Comparison of ENCODE assay signal across 34 cellular contexts in genomic region chr12:37541356-37541755, GRCh38.
"Had no signal": no experiment of that assay in that cellular context is flagged by ENCODE, and none has a peak within 500 bp of the region (broad histone marks: within the 10 kb centered on the region; RNA-seq: fewer than 3 reads in every experiment).

No MANE protein-coding gene starts in this region.

- H3K9me3 Mint-ChIP-seq: activated B cell treated with CpG ODN at 0.5 μM for 24 hours; activated naive CD4-positive, alpha-beta T cell treated with anti-CD3 and anti-CD28 coated beads, Interleukin-2, amount 50 U/mL, for 24 hours had no signal

- H3K27me3 Mint-ChIP-seq: activated B cell treated with CpG ODN at 0.5 μM for 24 hours; activated CD4-positive, alpha-beta memory T cell treated with anti-CD3 and anti-CD28 coated beads, Interleukin-2, amount 10 ng/mL, durations not matched to agents 7 days and 5 days; activated CD4-positive, alpha-beta T cell treated with anti-CD3 and anti-CD28 coated beads for 36 hours; activated CD4-positive, alpha-beta T cell treated with anti-CD3 and anti-CD28 coated beads, Interleukin-2, amount 10 ng/mL, durations not matched to agents 7 days and 5 days; activated CD8-positive, alpha-beta memory T cell treated with anti-CD3 and anti-CD28 coated beads, Interleukin-2, amount 10 ng/mL, durations not matched to agents 7 days and 5 days; activated naive CD4-positive, alpha-beta T cell treated with anti-CD3 and anti-CD28 coated beads, Interleukin-2, amount 10 ng/mL, durations not matched to agents 7 days and 5 days; activated naive CD4-positive, alpha-beta T cell treated with anti-CD3 and anti-CD28 coated beads, Interleukin-2, amount 50 U/mL, for 24 hours; activated naive CD8-positive, alpha-beta T cell; activated naive CD8-positive, alpha-beta T cell treated with anti-CD3 and anti-CD28 coated beads, Interleukin-2, amount 10 ng/mL, durations not matched to agents 7 days and 5 days; activated naive CD8-positive, alpha-beta T cell treated with anti-CD3 and anti-CD28 coated beads, Interleukin-2, amount 50 U/mL, for 24 hours; activated T-cell treated with anti-CD3 and anti-CD28 coated beads, Interleukin-2, amount 50 U/mL, for 24 hours; brain; central memory CD8-positive, alpha-beta T cell had no signal

- H3K4me3 Mint-ChIP-seq: activated B cell treated with CpG ODN at 0.5 μM for 24 hours; activated CD4-positive, alpha-beta memory T cell treated with anti-CD3 and anti-CD28 coated beads, Interleukin-2, amount 10 ng/mL, durations not matched to agents 7 days and 5 days; activated CD4-positive, alpha-beta T cell treated with anti-CD3 and anti-CD28 coated beads for 36 hours; activated CD4-positive, alpha-beta T cell treated with anti-CD3 and anti-CD28 coated beads, Interleukin-2, amount 10 ng/mL, durations not matched to agents 7 days and 5 days; activated CD8-positive, alpha-beta memory T cell treated with anti-CD3 and anti-CD28 coated beads, Interleukin-2, amount 10 ng/mL, durations not matched to agents 7 days and 5 days; activated CD8-positive, alpha-beta T cell treated with anti-CD3 and anti-CD28 coated beads, Interleukin-2, amount 10 ng/mL, durations not matched to agents 7 days and 5 days; activated naive CD4-positive, alpha-beta T cell treated with anti-CD3 and anti-CD28 coated beads, Interleukin-2, amount 10 ng/mL, durations not matched to agents 7 days and 5 days; activated naive CD4-positive, alpha-beta T cell treated with anti-CD3 and anti-CD28 coated beads, Interleukin-2, amount 50 U/mL, for 24 hours; activated naive CD8-positive, alpha-beta T cell; activated naive CD8-positive, alpha-beta T cell treated with anti-CD3 and anti-CD28 coated beads, Interleukin-2, amount 10 ng/mL, durations not matched to agents 7 days and 5 days; activated naive CD8-positive, alpha-beta T cell treated with anti-CD3 and anti-CD28 coated beads, Interleukin-2, amount 50 U/mL, for 24 hours; activated T-cell treated with anti-CD3 and anti-CD28 coated beads, Interleukin-2, amount 50 U/mL, for 24 hours; brain; central memory CD8-positive, alpha-beta T cell; T-helper 1 cell treated with Interleukin-12 subunit alpha and Interleukin-12 subunit beta and Interleukin-4 antibody, amounts not matched to agents 30 μg/mL and 1 μg/mL, for 36 hours; T-helper 2 cell treated with Interferon-gamma antibody and Interleukin-4, amounts not matched to agents 5 μg/mL and 100 μg/mL, for 36 hours had no signal

- DNase-seq: activated B cell treated with CpG ODN at 0.5 μM for 24 hours; activated CD4-positive, alpha-beta memory T cell treated with anti-CD3 and anti-CD28 coated beads, Interleukin-2, amount 10 ng/mL, durations not matched to agents 7 days and 5 days; activated CD4-positive, alpha-beta T cell treated with anti-CD3 and anti-CD28 coated beads for 1 hour; activated CD4-positive, alpha-beta T cell treated with anti-CD3 and anti-CD28 coated beads for 36 hours; activated CD4-positive, alpha-beta T cell treated with anti-CD3 and anti-CD28 coated beads for 48 hours; activated CD4-positive, alpha-beta T cell treated with anti-CD3 and anti-CD28 coated beads, Interleukin-2, amount 10 ng/mL, durations not matched to agents 7 days and 5 days; activated CD4-positive, alpha-beta T cell treated with anti-CD3 and anti-CD28 coated beads, Interleukin-2, amount 50 U/mL, for 48 hours; activated CD8-positive, alpha-beta memory T cell treated with anti-CD3 and anti-CD28 coated beads for 24 hours; activated CD8-positive, alpha-beta memory T cell treated with anti-CD3 and anti-CD28 coated beads, Interleukin-2, amount 10 ng/mL, durations not matched to agents 7 days and 5 days; activated CD8-positive, alpha-beta memory T cell treated with anti-CD3 and anti-CD28 coated beads, Interleukin-2, amount 50 U/mL, for 48 hours; activated CD8-positive, alpha-beta T cell treated with anti-CD3 and anti-CD28 coated beads, Interleukin-2, amount 10 ng/mL, durations not matched to agents 7 days and 5 days; activated effector memory CD4-positive, alpha-beta T cell treated with Interleukin-2 at 50 U/mL for 16 hours; activated gamma-delta T cell; activated naive CD4-positive, alpha-beta T cell treated with anti-CD3 and anti-CD28 coated beads, Interleukin-2, amount 10 ng/mL, durations not matched to agents 7 days and 5 days; activated naive CD4-positive, alpha-beta T cell treated with Interleukin-2 at 50 U/mL for 16 hours; activated naive CD8-positive, alpha-beta T cell treated with anti-CD3 and anti-CD28 coated beads, Interleukin-2, amount 10 ng/mL, durations not matched to agents 7 days and 5 days; activated naive CD8-positive, alpha-beta T cell treated with anti-CD3 and anti-CD28 coated beads, Interleukin-2, amount 50 U/mL, for 24 hours; activated T-cell treated with anti-CD3 and anti-CD28 coated beads, Interleukin-2, amount 50 U/mL, for 24 hours; activated T-cell treated with anti-CD3 and anti-CD28 coated beads, Interleukin-2, amount 50 U/mL, for 48 hours; amygdala; anterior cingulate cortex; caudate nucleus; cerebellar nuclear complex; T-helper 1 cell; T-helper 2 cell; T-helper 9 cell had no signal

- H3K27ac Mint-ChIP-seq: activated B cell treated with CpG ODN at 0.5 μM for 24 hours; activated CD4-positive, alpha-beta memory T cell treated with anti-CD3 and anti-CD28 coated beads, Interleukin-2, amount 10 ng/mL, durations not matched to agents 7 days and 5 days; activated CD4-positive, alpha-beta T cell treated with anti-CD3 and anti-CD28 coated beads for 36 hours; activated CD4-positive, alpha-beta T cell treated with anti-CD3 and anti-CD28 coated beads, Interleukin-2, amount 10 ng/mL, durations not matched to agents 7 days and 5 days; activated CD8-positive, alpha-beta memory T cell treated with anti-CD3 and anti-CD28 coated beads, Interleukin-2, amount 10 ng/mL, durations not matched to agents 7 days and 5 days; activated CD8-positive, alpha-beta T cell treated with anti-CD3 and anti-CD28 coated beads, Interleukin-2, amount 10 ng/mL, durations not matched to agents 7 days and 5 days; activated naive CD4-positive, alpha-beta T cell treated with anti-CD3 and anti-CD28 coated beads, Interleukin-2, amount 10 ng/mL, durations not matched to agents 7 days and 5 days; activated naive CD4-positive, alpha-beta T cell treated with anti-CD3 and anti-CD28 coated beads, Interleukin-2, amount 50 U/mL, for 24 hours; activated naive CD8-positive, alpha-beta T cell; activated naive CD8-positive, alpha-beta T cell treated with anti-CD3 and anti-CD28 coated beads, Interleukin-2, amount 10 ng/mL, durations not matched to agents 7 days and 5 days; activated naive CD8-positive, alpha-beta T cell treated with anti-CD3 and anti-CD28 coated beads, Interleukin-2, amount 50 U/mL, for 24 hours; activated T-cell treated with anti-CD3 and anti-CD28 coated beads, Interleukin-2, amount 50 U/mL, for 24 hours; activated T-helper 2 cell treated with anti-CD3 and anti-CD28 coated beads, Interferon-gamma antibody, Interleukin-2, Interleukin-4, amounts not matched to agents 10 μg/mL and 5 μg/mL and 100 μg/mL, durations not matched to agents 14 hours and 24 hours and 36 hours; brain; T-helper 1 cell treated with Interleukin-12 subunit alpha and Interleukin-12 subunit beta and Interleukin-4 antibody, amounts not matched to agents 30 μg/mL and 1 μg/mL, for 36 hours; T-helper 2 cell treated with Interferon-gamma antibody and Interleukin-4, amounts not matched to agents 5 μg/mL and 100 μg/mL, for 36 hours had no signal

- H3K36me3 Mint-ChIP-seq: activated CD8-positive, alpha-beta memory T cell treated with anti-CD3 and anti-CD28 coated beads, Interleukin-2, amount 10 ng/mL, durations not matched to agents 7 days and 5 days; activated naive CD4-positive, alpha-beta T cell treated with anti-CD3 and anti-CD28 coated beads, Interleukin-2, amount 10 ng/mL, durations not matched to agents 7 days and 5 days; activated naive CD4-positive, alpha-beta T cell treated with anti-CD3 and anti-CD28 coated beads, Interleukin-2, amount 50 U/mL, for 24 hours; activated naive CD8-positive, alpha-beta T cell had no signal

- H3K4me1 Mint-ChIP-seq: activated B cell treated with CpG ODN at 0.5 μM for 24 hours; activated CD4-positive, alpha-beta memory T cell treated with anti-CD3 and anti-CD28 coated beads, Interleukin-2, amount 10 ng/mL, durations not matched to agents 7 days and 5 days; activated CD4-positive, alpha-beta T cell treated with anti-CD3 and anti-CD28 coated beads for 36 hours; activated CD4-positive, alpha-beta T cell treated with anti-CD3 and anti-CD28 coated beads, Interleukin-2, amount 10 ng/mL, durations not matched to agents 7 days and 5 days; activated CD8-positive, alpha-beta memory T cell treated with anti-CD3 and anti-CD28 coated beads, Interleukin-2, amount 10 ng/mL, durations not matched to agents 7 days and 5 days; activated naive CD4-positive, alpha-beta T cell treated with anti-CD3 and anti-CD28 coated beads, Interleukin-2, amount 10 ng/mL, durations not matched to agents 7 days and 5 days; activated naive CD4-positive, alpha-beta T cell treated with anti-CD3 and anti-CD28 coated beads, Interleukin-2, amount 50 U/mL, for 24 hours; activated naive CD8-positive, alpha-beta T cell treated with anti-CD3 and anti-CD28 coated beads, Interleukin-2, amount 10 ng/mL, durations not matched to agents 7 days and 5 days; activated naive CD8-positive, alpha-beta T cell treated with anti-CD3 and anti-CD28 coated beads, Interleukin-2, amount 50 U/mL, for 24 hours; brain; central memory CD8-positive, alpha-beta T cell had no signal

- ATAC-seq: activated CD4-positive, alpha-beta T cell treated with anti-CD3 and anti-CD28 coated beads for 36 hours; activated CD4-positive, CD25-positive, alpha-beta regulatory T cell treated with anti-CD3 and anti-CD28 coated beads, Interleukin-2, amount 50 U/mL, for 24 hours; activated CD8-positive, alpha-beta memory T cell treated with anti-CD3 and anti-CD28 coated beads, Interleukin-2, amount 10 ng/mL, durations not matched to agents 7 days and 5 days; activated CD8-positive, alpha-beta T cell treated with anti-CD3 and anti-CD28 coated beads, Interleukin-2, amount 10 ng/mL, durations not matched to agents 7 days and 5 days; activated naive CD8-positive, alpha-beta T cell treated with anti-CD3 and anti-CD28 coated beads, Interleukin-2, amount 50 U/mL, for 24 hours had no signal
